Comparison of ENCODE assay signal across 9 cellular contexts in genomic region chr7:67866054-67866453, GRCh38.
"Had no signal": no experiment of that assay in that cellular context is flagged by ENCODE, and none has a peak within 500 bp of the region (broad histone marks: within the 10 kb centered on the region; RNA-seq: fewer than 3 reads in every experiment).

No MANE protein-coding gene starts in this region.

- DNase-seq: GM23248, GOT3, H7, HFFc6, KBM-7 had no signal

- H3K4me1 ChIP-seq: HAP-1 had no signal

- H3K9me3 ChIP-seq: HAP-1 had no signal

- ATAC-seq: HCT116, HepG2 had no signal

- H3K36me3 ChIP-seq: HAP-1 had no signal

- H3K4me3 ChIP-seq: GM23248, HAP-1 had no signal

- H3K27ac ChIP-seq: GM23248, HL-60 had no signal
